Comparison of ENCODE assay signal across 1 cellular context in genomic region chr14:71320107-71320733, GRCh38.
A peak's percentile ranks its signal among the peaks of the same experiment; 100 is the strongest.
TF ChIP-seq lines count a peak whose summit lies in the region.

Gene SIPA1L1, plus strand, starts transcription at chr14:71320476.

TF ChIP-seq in HepG2, 621 proteins besides CTCF, POLR2A, EP300 and RAD21 (continued from another document and continues in another):
- TF ChIP-seq ATF2 (CRISPR knock-in tag; IDR thresholded peaks at IDR 0.05) (peak; percentile 89), ZNF318 (CRISPR knock-in tag; IDR thresholded peaks at IDR 0.05) (no peak), EEA1 (CRISPR knock-in tag; IDR thresholded peaks at IDR 0.05; ENCODE audit: borderline replicate concordance) (0 out of 2 replicates have a peak, but pooled peaks have one; percentile 59), GMEB1 (CRISPR knock-in tag; IDR thresholded peaks at IDR 0.05; ENCODE audit: borderline replicate concordance) (peak; percentile 22; the same call in 1 of the 2 replicates), ZNF687 (CRISPR knock-in tag; IDR thresholded peaks at IDR 0.05) (peak; percentile 53; the same call in 1 of the 2 replicates), SMAD3 (CRISPR knock-in tag; IDR thresholded peaks at IDR 0.05) (no peak), CENPBD1 (CRISPR knock-in tag; IDR thresholded peaks at IDR 0.05; ENCODE audit: borderline replicate concordance, low read depth) (no peak), TRAFD1 (CRISPR knock-in tag; IDR thresholded peaks at IDR 0.05; ENCODE audit: borderline replicate concordance) (no peak), PITX1 (CRISPR knock-in tag; IDR thresholded peaks at IDR 0.05) (peak; percentile 84), MXD4 (CRISPR knock-in tag; IDR thresholded peaks at IDR 0.05) (peak; percentile 73; the same call in 1 of the 2 replicates), IKZF5 (CRISPR knock-in tag; IDR thresholded peaks at IDR 0.05) (peak; percentile 73), CSRNP1 (CRISPR knock-in tag; IDR thresholded peaks at IDR 0.05) (0 out of 2 replicates have a peak, but pooled peaks have one; percentile 33), THRA (CRISPR knock-in tag; IDR thresholded peaks at IDR 0.05; ENCODE audit: borderline replicate concordance) (peak; percentile 44; the same call in 1 of the 2 replicates), ZNF878 (CRISPR knock-in tag; IDR thresholded peaks at IDR 0.05) (0 out of 2 replicates have a peak, but pooled peaks have one; percentile 34), KAT8 (CRISPR knock-in tag; IDR thresholded peaks at IDR 0.05) (peak; percentile 65; the same call in 1 of the 2 replicates), TOE1 (CRISPR knock-in tag; IDR thresholded peaks at IDR 0.05) (no peak), ZFP41 (CRISPR knock-in tag; IDR thresholded peaks at IDR 0.05; ENCODE audit: borderline replicate concordance) (no peak), MAFF (IDR thresholded peaks at IDR 0.05; ENCODE audit: low read depth, low read length) (no peak), ZNF615 (CRISPR knock-in tag; IDR thresholded peaks at IDR 0.05; ENCODE audit: borderline replicate concordance) (no peak)
